ENCODE assay signal across 8 cellular contexts in genomic region chr16:67245674-67246080, GRCh38. TPM values are rescaled to one million over a fixed set of nuclear protein-coding genes. Genes with fewer than 3 reads are reported as not detected.
DNase-seq lines count a peak whose midpoint lies in the region; ATAC-seq, FAIRE-seq and TF ChIP-seq lines count a peak whose summit lies in the region.

No MANE protein-coding gene starts in this region.

- TF ChIP-seq POLR2A in breast epithelium (IDR thresholded peaks at IDR 0.05), result no peak

- H3K4me1 ChIP-seq in right atrium auricular region (peaks cover 0 to 79% of the 10 kb centered on the region in 2 donors), breast epithelium (peaks cover 17 to 33% of the 10 kb centered on the region in 2 donors), mononuclear cell (ENCODE audit: insufficient read depth, low read length) (peaks cover 77% of the 10 kb centered on the region)

- intact Hi-C loops in cardiac septum (cut with DNase I), result loop anchor here (5.0 kb wide), 1 partner anchor 268 kb away; no protein-coding TSS in a partner anchor
- intact Hi-C loops in breast epithelium (cut with DNase I; ENCODE audit: low total_unique reads), result no loop called here

- TF ChIP-seq CTCF in right atrium auricular region (IDR thresholded peaks at IDR 0.05) (no peak), breast epithelium (IDR thresholded peaks at IDR 0.05) (no peak)

- ATAC-seq in GM18907 (IDR thresholded peaks at IDR 0.05; ENCODE audit: unreplicated experiment) (no peak), HG02840 (IDR thresholded peaks at IDR 0.05; ENCODE audit: low FRiP score, unreplicated experiment) (no peak)

- FAIRE-seq in RCC 7860 (lab: Jason Lieb, UNC), result no peak

- DNase-seq in right atrium auricular region (ENCODE audit: low spot score), result no peak
- DNase-seq in cardiac septum (ENCODE audit: low spot score), result no peak
- DNase-seq in breast epithelium (ENCODE audit: low spot score in 2 of 2), result peak in 1 of 2 donors; percentile 61
- DNase-seq in mucosa of gallbladder (ENCODE audit: low spot score), result no peak
- DNase-seq in RCC 7860 (ENCODE audit: low spot score), result no peak

- H3K4me3 ChIP-seq in right atrium auricular region (peak overlapping the region; percentile 83 to 94), breast epithelium (peak overlapping the region; percentile 69 to 91 (median 78)), mononuclear cell (ENCODE audit: low read length) (peak overlapping the region; percentile 68)

- H3K36me3 ChIP-seq in right atrium auricular region, result no peaks in the 10 kb centered on the region
- H3K36me3 ChIP-seq in breast epithelium, result no peaks in the 10 kb centered on the region

- H3K27ac ChIP-seq in right atrium auricular region (peak overlapping the region; percentile 94 to 95), breast epithelium (peak overlapping the region; percentile 76 to 96)

- no peaks in the 10 kb centered on the region for H3K9me3 ChIP-seq in right atrium auricular region
- no peaks in the 10 kb centered on the region for H3K9me3 ChIP-seq in breast epithelium
- H3K9me3 ChIP-seq in mononuclear cell (ENCODE audit: low read depth, low read length), result no peaks in the 10 kb centered on the region

- H3K27me3 ChIP-seq in right atrium auricular region (no peaks in the 10 kb centered on the region), breast epithelium (no peaks in the 10 kb centered on the region), mononuclear cell (ENCODE audit: insufficient read depth, low read length) (peaks cover 21% of the 10 kb centered on the region)

RNA-seq across cellular contexts. Expression of gene FHOD1, which starts 1.6 kb away (rescaled TPM):
- total RNA-seq in right atrium auricular region (10 to 100 TPM in 1 of 2 donors, 1 to 10 TPM in 1; 5.3 to 11.6 TPM), cardiac septum (33.4 TPM), breast epithelium (10 to 100 TPM; 19.3 to 25.9 (median 22.6) TPM), mononuclear cell (16.5 TPM), mucosa of gallbladder (46.4 TPM)

RNA-seq across cellular contexts. Expression of gene SLC9A5, which starts 3.1 kb away (rescaled TPM):
- total RNA-seq in right atrium auricular region, result 1 to 10 TPM; 1.5 to 2.4 TPM
- total RNA-seq in cardiac septum, result 1.1 TPM
- total RNA-seq in breast epithelium, result 1 to 10 TPM in 2 of 3 donors, under 1 TPM in 1; 0.96 to 2.3 (median 1.3) TPM
- total RNA-seq in mononuclear cell, result 0.63 TPM
- total RNA-seq in mucosa of gallbladder, result 3.2 TPM

RNA-seq across cellular contexts. Expression of gene TMEM208, which starts 18.7 kb away (rescaled TPM):
- total RNA-seq in right atrium auricular region (10 to 100 TPM; 16.9 to 27.8 TPM), cardiac septum (16.3 TPM), breast epithelium (10 to 100 TPM; 35.2 to 46.2 (median 44.2) TPM), mononuclear cell (17.3 TPM), mucosa of gallbladder (46.9 TPM)

RNA-seq across cellular contexts. Expression of gene PLEKHG4, which starts 33.7 kb away (rescaled TPM):
- total RNA-seq in right atrium auricular region, result 1 to 10 TPM; 1.1 to 3.9 TPM
- total RNA-seq in cardiac septum, result 0.70 TPM
- total RNA-seq in breast epithelium, result 10 to 100 TPM; 15.0 to 26.2 (median 19.8) TPM
- total RNA-seq in mononuclear cell, result 4.0 TPM
- total RNA-seq in mucosa of gallbladder, result 6.7 TPM

RNA-seq across cellular contexts. Expression of gene ELMO3, which starts 46.7 kb away (rescaled TPM):
- total RNA-seq in right atrium auricular region, result 1 to 10 TPM in 1 of 2 donors, under 1 TPM in 1; 0.37 to 2.2 TPM
- total RNA-seq in cardiac septum, result 0.92 TPM
- total RNA-seq in breast epithelium, result 10 to 100 TPM in 2 of 3 donors, 1 to 10 TPM in 1; 1.1 to 35.0 (median 19.7) TPM
- total RNA-seq in mononuclear cell, result 0.31 TPM
- total RNA-seq in mucosa of gallbladder, result 68.3 TPM
